ENCODE assay signal across 8 cellular contexts in the genomic region with DNA sequence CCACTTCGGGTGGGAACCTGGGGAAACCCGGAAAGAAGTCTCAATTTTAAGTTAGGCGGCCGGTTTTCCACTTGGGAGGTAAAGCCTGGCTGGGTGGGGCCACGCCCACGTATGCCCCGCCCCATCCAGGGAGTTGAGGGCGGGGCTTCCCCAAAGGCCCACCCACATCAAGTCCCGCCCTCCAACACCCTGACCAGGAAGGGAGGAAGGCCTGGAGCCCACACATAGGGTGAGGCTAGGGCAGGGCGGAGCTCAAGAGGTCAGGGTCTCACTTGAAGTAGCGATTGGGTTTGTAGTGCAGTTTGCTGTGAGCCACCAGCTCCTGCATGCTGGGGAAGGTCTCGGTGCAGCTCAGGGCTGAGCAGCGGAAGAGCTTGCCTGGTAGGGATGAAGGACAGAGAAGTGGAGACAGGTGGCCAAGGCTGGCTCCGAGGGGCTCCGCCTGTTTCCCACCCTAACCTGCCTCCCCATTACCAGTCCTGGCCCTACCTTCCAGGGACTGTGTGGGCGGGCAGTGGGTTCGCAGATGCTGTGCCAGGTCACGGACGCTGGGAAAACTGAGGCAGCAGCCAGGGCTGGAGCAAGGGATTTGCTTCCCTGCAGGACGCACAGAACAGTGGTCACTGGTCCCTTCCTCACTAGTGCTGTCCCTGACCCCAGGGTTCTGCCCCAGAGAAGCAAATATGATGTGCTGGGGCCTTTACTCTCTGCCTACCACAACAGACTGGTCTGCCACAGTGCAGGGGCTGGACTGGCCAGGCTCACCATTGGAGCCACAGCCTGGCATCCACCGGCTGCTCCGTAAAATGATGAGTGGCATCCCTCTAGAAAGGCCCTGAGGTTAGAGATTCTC. TPM values are rescaled to one million over a fixed set of nuclear protein-coding genes. Genes with fewer than 3 reads are reported as not detected.
A peak's percentile ranks its signal among the peaks of the same experiment; 100 is the strongest.
DNase-seq lines count a peak whose midpoint lies in the region; TF ChIP-seq lines count a peak whose summit lies in the region.

No MANE protein-coding gene starts in this region.

- peak overlapping the region; percentile 95 for H3K27ac ChIP-seq in 22Rv1
- peak overlapping the region; percentile 94 to 99 (median 96) for H3K27ac ChIP-seq in transverse colon

- H3K4me1 ChIP-seq in transverse colon: peaks cover 10 to 26% (median 22%) of the 10 kb centered on the region in 4 donors

- TF ChIP-seq EP300 in transverse colon (IDR thresholded peaks at IDR 0.05; ENCODE audit: low read depth): no peak

- peaks cover 0 to 6% (median 0%) of the 10 kb centered on the region in 4 donors for H3K36me3 ChIP-seq in transverse colon

- H3K4me3 ChIP-seq in fibroblast of mammary gland (ENCODE audit: control insufficient read depth, low read depth, low read length): no peak overlapping the region
- H3K4me3 ChIP-seq in transverse colon: no peak overlapping the region

- 81% methylated on average over 21 of the region's 22 CpGs; no CpG with 5 or more reads in 1 of the 2 donors for WGBS in transverse colon (ENCODE audit: low coverage in 1 of 2), 2 donors

- intact Hi-C loops in transverse colon (cut with DNase I; ENCODE audit: low total_unique reads): no loop called here

- in situ Hi-C loops in transverse colon (cut with MboI; ENCODE audit: low pct_ligation_motif_present in 1 of 4, low pct_unique_long_range_greater_than_20kb in 1 of 4, low sequenced_read_pairs in 3 of 4): loop anchor here in 1 of 4 donors (25.0 kb wide), 1 partner anchor 100 kb away; the partner anchor contains the start of gene MARCHF2

- no peak for TF ChIP-seq POLR2A in transverse colon (IDR thresholded peaks at IDR 0.05)

- no peaks in the 10 kb centered on the region for H3K27me3 ChIP-seq in transverse colon

- H3K9me3 ChIP-seq in transverse colon: no peaks in the 10 kb centered on the region

- peak; percentile 47 for DNase-seq in GM03348 (ENCODE audit: low spot score)
- DNase-seq in SKM-1 (lab: John Stamatoyannopoulos, UW; ENCODE audit: unreplicated experiment): peak; percentile 37
- peak; percentile 31 for DNase-seq in fibroblast of mammary gland (ENCODE audit: low read depth)
- peak; percentile 43 for DNase-seq in transverse colon
- no peak for DNase-seq in superior temporal gyrus (ENCODE audit: extremely low spot score)
- DNase-seq in NK-92 treated with Interleukin-12 subunit alpha and Interleukin-12 subunit beta, amount 100 ng/mL, for 24 hours (lab: John Stamatoyannopoulos, UW): no peak
- DNase-seq in NCI-H1105 treated with DMSO at 0.1 percent for 48 hours (lab: John Stamatoyannopoulos, UW): no peak

- TF ChIP-seq CTCF in 22Rv1 (IDR thresholded peaks at IDR 0.05) (no peak), fibroblast of mammary gland (conservative IDR thresholded peaks at IDR 0.05; ENCODE audit: control insufficient read depth, insufficient read depth, low read depth, low read length) (no peak), transverse colon (IDR thresholded peaks at IDR 0.05) (no peak)

RNA-seq across cellular contexts. Expression of gene ZNF414, which starts 1.6 kb away (rescaled TPM):
- total RNA-seq in transverse colon: 10 to 100 TPM in 3 of 4 donors, 1 to 10 TPM in 1; 7.8 to 13.8 (median 11.0) TPM

RNA-seq across cellular contexts. Expression of gene PRAM1, which starts 9.9 kb away (rescaled TPM):
- total RNA-seq in transverse colon: 1 to 10 TPM in 1 of 4 donors, under 1 TPM in 1, not detected in 2; 0.95 to 6.4 TPM

Comparison
In these comparisons a context has a peak if more than half of its experiments do, and no peak if none do; other contexts are left out.
1. DNase-seq: peak in GM03348 (single experiment), SKM-1 (single experiment), fibroblast of mammary gland (single experiment) and transverse colon (single experiment); none in superior temporal gyrus (single experiment), NK-92 treated with Interleukin-12 subunit alpha and Interleukin-12 subunit beta, amount 100 ng/mL, for 24 hours (single experiment) and NCI-H1105 treated with DMSO at 0.1 percent for 48 hours (single experiment).